In genomic region chr10:15131330-15131729, GRCh38 we compare ENCODE assay signal across 24 cellular contexts. TPM values are rescaled to one million over a fixed set of nuclear protein-coding genes. Genes with fewer than 3 reads are reported as not detected.
DNase-seq lines count a peak whose midpoint lies in the region; TF ChIP-seq lines count a peak whose summit lies in the region.
"Had no signal": no experiment of that assay in that cellular context is flagged by ENCODE, and none has a peak within 500 bp of the region (broad histone marks: within the 10 kb centered on the region; RNA-seq: fewer than 3 reads in every experiment).

No MANE protein-coding gene starts in this region.

- H3K27me3 ChIP-seq in mammary epithelial cell (ENCODE audit: insufficient read depth, low read length) (no peaks in the 10 kb centered on the region), SK-N-SH (ENCODE audit: insufficient read depth) (no peaks in the 10 kb centered on the region)
- H3K27me3 ChIP-seq: BE2C; BLaER1 treated with 17β-estradiol and CSF1 and Interleukin-3, amounts not matched to agents 10 nM and 100 nM had no signal

- BruUV-seq in mammary epithelial cell (replicated peaks; lab: Mats Ljungman, UMichigan), result no TSS peak

- POLR2A ChIA-PET in HEK293 (lab: Yijun Ruan, JAX), result no interaction called here
- POLR2A ChIA-PET in SK-N-SH (lab: Yijun Ruan, JAX), result no interaction called here

- peaks cover 76% of the 10 kb centered on the region for H3K36me3 Mint-ChIP-seq in activated T-cell treated with anti-CD3 and anti-CD28 coated beads, Interleukin-2, amount 50 U/mL, for 24 hours (ENCODE audit: low read depth)
- H3K36me3 Mint-ChIP-seq in osteocyte (ENCODE audit: unreplicated experiment), result peaks cover 27% of the 10 kb centered on the region
- H3K36me3 Mint-ChIP-seq: CD14-positive monocyte had no signal

- in situ Hi-C loops in mammary epithelial cell (cut with MboI; ENCODE audit: low sequenced_read_pairs in 2 of 2), result no loop called here

- 97% methylated on average over 3 of the region's 5 CpGs for WGBS in mammary epithelial cell (ENCODE audit: low coverage, missing lambda C conversion rate)
- WGBS in SK-N-SH (ENCODE audit: low lambda C conversion rate), result 95% methylated on average over 5 of the region's 5 CpGs

- peaks cover 6% of the 10 kb centered on the region for H3F3A ChIP-seq in SK-N-SH (replicated peaks; ENCODE audit: insufficient read depth)

- H3K27me3 Mint-ChIP-seq in activated T-cell treated with anti-CD3 and anti-CD28 coated beads, Interleukin-2, amount 50 U/mL, for 24 hours, result no peaks in the 10 kb centered on the region
- H3K27me3 Mint-ChIP-seq in osteocyte (ENCODE audit: unreplicated experiment), result no peaks in the 10 kb centered on the region
- H3K27me3 Mint-ChIP-seq: CD4-positive, alpha-beta T cell; CD8-positive, alpha-beta memory T cell had no signal

- H3K9me3 Mint-ChIP-seq in activated T-cell treated with anti-CD3 and anti-CD28 coated beads, Interleukin-2, amount 50 U/mL, for 24 hours, result peaks cover 2% of the 10 kb centered on the region
- H3K9me3 Mint-ChIP-seq in osteocyte (ENCODE audit: unreplicated experiment), result no peaks in the 10 kb centered on the region
- H3K9me3 Mint-ChIP-seq: CD4-positive, alpha-beta T cell; CD8-positive, alpha-beta memory T cell had no signal

- H2AFZ ChIP-seq in mammary epithelial cell (ENCODE audit: low read depth, low read length), result no peak overlapping the region
- no peak overlapping the region for H2AFZ ChIP-seq in SK-N-SH (ENCODE audit: low read depth)
- H2AFZ ChIP-seq: GM23248 had no signal

- no peak overlapping the region for H3K4me3 Mint-ChIP-seq in activated T-cell treated with anti-CD3 and anti-CD28 coated beads, Interleukin-2, amount 50 U/mL, for 24 hours
- H3K4me3 Mint-ChIP-seq in osteocyte (ENCODE audit: unreplicated experiment), result no peak overlapping the region
- H3K4me3 Mint-ChIP-seq: CD4-positive, alpha-beta T cell; CD8-positive, alpha-beta memory T cell had no signal

- H3K36me3 ChIP-seq in HEK293 (ENCODE audit: control insufficient read depth in 2 of 2, insufficient read depth in 1 of 2, low read length in 2 of 2) (peaks cover 32 to 78% of the 10 kb centered on the region in 2 experiments), mammary epithelial cell (ENCODE audit: insufficient read depth, low read length) (peaks cover 18% of the 10 kb centered on the region), SK-N-SH (replicated peaks in 1 of 2; ENCODE audit: control insufficient read depth in 1 of 2, insufficient read depth in 2 of 2, low read length in 1 of 2) (peaks cover 28 to 51% of the 10 kb centered on the region in 2 experiments)
- H3K36me3 ChIP-seq: BE2C had no signal

- no peak for TF ChIP-seq RAD21 in SK-N-SH (IDR thresholded peaks at IDR 0.05; ENCODE audit: low read length)

- TF ChIP-seq CTCF in HEK293 (tag by site-specific recombination; IDR thresholded peaks at IDR 0.05), result no peak
- TF ChIP-seq CTCF in VCaP (conservative IDR thresholded peaks at IDR 0.05), result no peak
- no peak for TF ChIP-seq CTCF in osteocyte (IDR thresholded peaks at IDR 0.05)
- no peak for TF ChIP-seq CTCF in mammary epithelial cell (conservative IDR thresholded peaks at IDR 0.05 in 1 of 2, IDR thresholded peaks at IDR 0.05 in 1 of 2; ENCODE audit: extremely low read depth in 1 of 2, insufficient read depth in 1 of 2, low read depth in 1 of 2, low read length in 2 of 2)
- no peak for TF ChIP-seq CTCF in SK-N-SH (IDR thresholded peaks at IDR 0.05)

- no peak overlapping the region for H3K27ac ChIP-seq in HEK293 (ENCODE audit: extremely low read depth, low read depth, low read length)
- peak overlapping the region; percentile 68; the same call in 1 of the 2 replicates for H3K27ac ChIP-seq in VCaP
- H3K27ac ChIP-seq in mammary epithelial cell (ENCODE audit: insufficient read depth, low read depth, low read length), result no peak overlapping the region
- H3K27ac ChIP-seq in SK-N-SH (ENCODE audit: low read depth in 2 of 2, low read length in 1 of 2), result no peak overlapping the region
- H3K27ac ChIP-seq: A549; BLaER1 treated with 17β-estradiol and CSF1 and Interleukin-3, amounts not matched to agents 10 nM and 100 nM; GM23248 had no signal

- H3K4me2 ChIP-seq in mammary epithelial cell (ENCODE audit: insufficient read depth, low read depth, low read length) (no peak overlapping the region), SK-N-SH (no peak overlapping the region)
- H3K4me2 ChIP-seq: A549; BLaER1 treated with 17β-estradiol and CSF1 and Interleukin-3, amounts not matched to agents 10 nM and 100 nM had no signal

- no peak for DNase-seq in activated T-cell treated with anti-CD3 and anti-CD28 coated beads, Interleukin-2, amount 50 U/mL, for 24 hours
- DNase-seq in activated T-cell treated with anti-CD3 and anti-CD28 coated beads for 4 hours (no peak), osteocyte (ENCODE audit: extremely low spot score, unreplicated experiment) (peak; percentile 15), mammary epithelial cell (no peak), SK-N-SH (no peak)
- DNase-seq: 8988T; ACHN; AML-193; BE2C; CD4-positive, alpha-beta T cell; CD8-positive, alpha-beta memory T cell; DMS 273 treated with DMSO at 0.1 percent for 48 hours; DMS79; EL; GDM1; GM23248; H7; HCEC 1CT had no signal

- H3K4me1 Mint-ChIP-seq in activated T-cell treated with anti-CD3 and anti-CD28 coated beads, Interleukin-2, amount 50 U/mL, for 24 hours (ENCODE audit: low read depth), result peaks cover 22% of the 10 kb centered on the region
- H3K4me1 Mint-ChIP-seq in osteocyte (ENCODE audit: unreplicated experiment), result no peaks in the 10 kb centered on the region
- H3K4me1 Mint-ChIP-seq: CD14-positive monocyte had no signal

- TF ChIP-seq EP300 in SK-N-SH (IDR thresholded peaks at IDR 0.05; ENCODE audit: borderline replicate concordance in 1 of 2, low read depth in 1 of 2, low read length in 1 of 2), result no peak

- peak overlapping the region; percentile 12 for H3K27ac Mint-ChIP-seq in activated T-cell treated with anti-CD3 and anti-CD28 coated beads, Interleukin-2, amount 50 U/mL, for 24 hours
- H3K27ac Mint-ChIP-seq in osteocyte (ENCODE audit: unreplicated experiment), result no peak overlapping the region
- H3K27ac Mint-ChIP-seq: CD4-positive, alpha-beta T cell had no signal

- CTCF ChIA-PET in HEK293 (lab: Yijun Ruan, JAX) (interaction anchor here (0.6 to 0.7 kb wide), 3 partner anchors 11 to 172 kb away, joined by 3 read pairs; partner anchors contain the start of gene MEIG1), mammary epithelial cell (lab: Charles Lee; ENCODE audit: low non-redundant PET) (no interaction called here), SK-N-SH (lab: Yijun Ruan, JAX) (no interaction called here)

- no peaks in the 10 kb centered on the region for H3K9me2 ChIP-seq in SK-N-SH

- H3K4me1 ChIP-seq in HEK293 (ENCODE audit: control insufficient read depth, insufficient read depth, low read length), result no peaks in the 10 kb centered on the region
- no peaks in the 10 kb centered on the region for H3K4me1 ChIP-seq in mammary epithelial cell (ENCODE audit: insufficient read depth, low read length)
- no peaks in the 10 kb centered on the region for H3K4me1 ChIP-seq in SK-N-SH (ENCODE audit: control insufficient read depth in 1 of 2, insufficient read depth in 2 of 2, low read depth in 1 of 2, low read length in 1 of 2)
- H3K4me1 ChIP-seq: A549, BE2C had no signal

- no peaks in the 10 kb centered on the region for H4K20me1 ChIP-seq in mammary epithelial cell (ENCODE audit: insufficient read depth, low read length)
- no peaks in the 10 kb centered on the region for H4K20me1 ChIP-seq in SK-N-SH (ENCODE audit: insufficient read depth)
- H4K20me1 ChIP-seq: BLaER1 treated with 17β-estradiol and CSF1 and Interleukin-3, amounts not matched to agents 10 nM and 100 nM had no signal

- H3K4me3 ChIP-seq in HEK293 (ENCODE audit: low read depth, low read length) (no peak overlapping the region), mammary epithelial cell (replicated peaks in 1 of 3; ENCODE audit: insufficient read depth in 1 of 3, low read depth in 2 of 3, low read length in 3 of 3) (no peak overlapping the region), SK-N-SH (ENCODE audit: low read depth in 2 of 2, low read length in 1 of 2) (no peak overlapping the region)
- H3K4me3 ChIP-seq: A549; BLaER1 treated with 17β-estradiol and CSF1 and Interleukin-3, amounts not matched to agents 10 nM and 100 nM; GM12878; GM23248 had no signal

- dilution Hi-C loops in mammary epithelial cell (cut with HindIII; ENCODE audit: low sequenced_read_pairs), result no loop called here

- H3K9ac ChIP-seq in mammary epithelial cell (ENCODE audit: insufficient read depth, low read length), result no peak overlapping the region
- H3K9ac ChIP-seq in SK-N-SH, result no peak overlapping the region
- H3K9ac ChIP-seq: BLaER1 treated with 17β-estradiol and CSF1 and Interleukin-3, amounts not matched to agents 10 nM and 100 nM; GM23248 had no signal

- H3K79me2 ChIP-seq in mammary epithelial cell (ENCODE audit: insufficient read depth, low read length) (no peaks in the 10 kb centered on the region), SK-N-SH (ENCODE audit: insufficient read depth) (no peaks in the 10 kb centered on the region)

- H3K9me3 ChIP-seq in HEK293 (ENCODE audit: control insufficient read depth, insufficient read depth, low read depth, low read length) (no peaks in the 10 kb centered on the region), mammary epithelial cell (replicated peaks; ENCODE audit: insufficient read depth, low read length) (no peaks in the 10 kb centered on the region), SK-N-SH (no peaks in the 10 kb centered on the region)
- H3K9me3 ChIP-seq: A549, BE2C had no signal

- intact Hi-C loops in mammary epithelial cell (cut with micrococcal nuclease), result no loop called here

TF ChIP-seq in SK-N-SH, 30 proteins besides CTCF, POLR2A, EP300 and RAD21 (continues in another document):
- TF ChIP-seq RXRA (IDR thresholded peaks at IDR 0.05; ENCODE audit: borderline replicate concordance, low read depth), result no peak

RNA-seq across cellular contexts. Expression of gene RPP38, which starts 34.2 kb away (rescaled TPM):
- 13.7 and 17.9 TPM in 2 replicates for total RNA-seq in osteocyte
- total RNA-seq in mammary epithelial cell, result 10 to 100 TPM; 13.0 to 21.7 TPM
- 31.4 TPM for polyA plus RNA-seq in mammary epithelial cell
- polyA minus RNA-seq in mammary epithelial cell, result 7.0 TPM
- 18.5 and 20.4 TPM in 2 replicates for polyA plus RNA-seq in SK-N-SH (2012; rRNA removed)
- 20.1 and 23.9 TPM in 2 replicates for polyA plus RNA-seq in SK-N-SH (2012; cell fraction: cytosol; rRNA removed)
- 11.7 and 11.9 TPM in 2 replicates for polyA plus RNA-seq in SK-N-SH (2012; cell fraction: nucleus; rRNA removed)

RNA-seq across cellular contexts. Expression of gene NMT2, which starts 37.2 kb away (rescaled TPM):
- 15.0 and 17.4 TPM in 2 replicates for total RNA-seq in osteocyte
- 10 to 100 TPM; 12.5 to 15.3 TPM for total RNA-seq in mammary epithelial cell
- polyA plus RNA-seq in mammary epithelial cell, result 8.0 TPM
- 11.3 TPM for polyA minus RNA-seq in mammary epithelial cell
- 25.9 and 26.5 TPM in 2 replicates for polyA plus RNA-seq in SK-N-SH (2012; rRNA removed)
- polyA plus RNA-seq in SK-N-SH (2012; cell fraction: cytosol; rRNA removed), result 28.8 and 32.4 TPM in 2 replicates
- 38.5 and 52.3 TPM in 2 replicates for polyA plus RNA-seq in SK-N-SH (2012; cell fraction: nucleus; rRNA removed)

RNA-seq across cellular contexts. Expression of gene ACBD7, which starts 42.8 kb away (rescaled TPM):
- 0.73 and 0.86 TPM in 2 replicates for total RNA-seq in osteocyte
- under 1 TPM; 0.33 to 0.85 TPM for total RNA-seq in mammary epithelial cell
- 0.16 TPM for polyA plus RNA-seq in mammary epithelial cell
- polyA minus RNA-seq in mammary epithelial cell, result not detected
- polyA plus RNA-seq in SK-N-SH (2012; rRNA removed), result 0.54 and 0.92 TPM in 2 replicates
- 0.64 and 0.66 TPM in 2 replicates for polyA plus RNA-seq in SK-N-SH (2012; cell fraction: cytosol; rRNA removed)
- 0.36 and 0.99 TPM in 2 replicates for polyA plus RNA-seq in SK-N-SH (2012; cell fraction: nucleus; rRNA removed)
- polyA plus RNA-seq: CD14-positive monocyte; CD8-positive, alpha-beta memory T cell; GM23248 had no signal
